Comparison of ENCODE assay signal across 8 cellular contexts in genomic region chr19:42219812-42220750, GRCh38. TPM values are rescaled to one million over a fixed set of nuclear protein-coding genes. Genes with fewer than 3 reads are reported as not detected.
DNase-seq lines count a peak whose midpoint lies in the region; ATAC-seq lines count a peak whose summit lies in the region.

ZNF526 (plus strand) TSS chr19:42220312; CDS start chr19:42224404, 4,092 bp downstream.

- no peaks in the 10 kb centered on the region for H3K9me3 Mint-ChIP-seq in IgD-negative memory B cell

- H3K4me3 Mint-ChIP-seq in IgD-negative memory B cell = peak within 1 kb of the TSS; percentile 96 to 99 (median 98)

- H3K4me1 Mint-ChIP-seq in IgD-negative memory B cell = peaks cover 32 to 42% (median 41%) of the 10 kb centered on the region in 3 donors

- H3K36me3 Mint-ChIP-seq in IgD-negative memory B cell = no peaks in the 10 kb centered on the region

- H3K27ac Mint-ChIP-seq in IgD-negative memory B cell = peak within 1 kb of the TSS; percentile 62 to 97 (median 96)

- H3K27me3 Mint-ChIP-seq in IgD-negative memory B cell = no peaks in the 10 kb centered on the region

- peak; percentile 94 for DNase-seq in DMS 273 treated with DMSO at 0.1 percent for 48 hours (lab: John Stamatoyannopoulos, UW)
- peak; percentile 100 for DNase-seq in OCI-M1 (lab: John Stamatoyannopoulos, UW)
- DNase-seq in activated T-cell treated with anti-CD3 and anti-CD28 coated beads for 1 hour (ENCODE audit: low read depth) = peak; percentile 95
- peak; percentile 100 for DNase-seq in epidermal melanocyte (ENCODE audit: insufficient read length, low spot score)
- peak; percentile 95 for DNase-seq in middle frontal gyrus (ENCODE audit: extremely low spot score, low spot score)
- peak; percentile 93 to 96 for DNase-seq in stimulated activated CD8-positive, alpha-beta memory T cell treated with anti-CD3 and anti-CD28 coated beads, Interleukin-2, amount 100 ng/mL, for 1 hour (ENCODE audit: low read depth in 2 of 2)

- peak; percentile 66 for ATAC-seq in GM21529 (IDR thresholded peaks at IDR 0.05; ENCODE audit: unreplicated experiment)

RNA-seq across cellular contexts. Expression of gene ZNF526, which starts in this region (rescaled TPM):
- polyA plus RNA-seq in IgD-negative memory B cell = 8.0 TPM

Comparison
In these comparisons a context has a peak if more than half of its experiments do, and no peak if none do; other contexts are left out.
1. Peak in every context shown above with its lines: DNase-seq and ATAC-seq.